ENCODE assay signal across 8 cellular contexts in the genomic region with DNA sequence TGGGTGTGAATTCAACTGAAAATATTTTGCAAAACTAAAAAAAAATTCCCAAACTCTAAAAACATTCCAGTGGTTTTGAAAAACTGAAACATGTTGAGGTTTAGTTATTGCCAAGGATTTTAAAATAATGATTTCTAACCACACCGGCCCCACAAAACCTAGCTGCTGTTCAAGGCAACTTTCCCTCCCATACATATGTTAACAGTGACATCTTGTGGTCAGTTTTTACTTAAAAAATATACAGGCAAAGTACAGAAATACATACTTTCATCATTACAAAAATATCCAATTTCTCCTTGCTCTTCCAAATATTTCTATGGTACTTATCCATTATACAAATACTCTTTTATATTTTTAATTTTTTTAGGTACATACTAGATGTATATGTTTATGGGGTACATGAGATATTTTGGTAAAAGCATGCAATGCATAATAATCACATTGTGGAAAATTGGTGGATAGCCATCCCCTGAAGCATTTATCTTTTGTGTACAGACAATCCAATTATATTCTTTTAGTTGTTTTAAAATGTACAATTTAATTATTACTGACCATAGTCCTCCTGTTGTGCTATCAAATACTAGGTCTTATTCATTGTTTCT. TPM values are rescaled to one million over a fixed set of nuclear protein-coding genes. Genes with fewer than 3 reads are reported as not detected.
DNase-seq lines count a peak whose midpoint lies in the region; ATAC-seq and TF ChIP-seq lines count a peak whose summit lies in the region.

No MANE protein-coding gene starts in this region.

- peaks cover 0 to 3% (median 0%) of the 10 kb centered on the region in 9 donors for H3K4me1 ChIP-seq in heart right ventricle

- TF ChIP-seq CTCF in heart right ventricle (IDR thresholded peaks at IDR 0.05) (peak in 8 of 9 donors; percentile 24 to 71 (median 58)), cardiac fibroblast (IDR thresholded peaks at IDR 0.05; ENCODE audit: low read depth, low read length) (peak; percentile 32), omental fat pad (IDR thresholded peaks at IDR 0.05) (no peak)

- H3K27me3 ChIP-seq in heart right ventricle: no peaks in the 10 kb centered on the region

- no peak overlapping the region for H3K4me3 ChIP-seq in heart right ventricle
- no peak overlapping the region for H3K4me3 ChIP-seq in cardiac fibroblast (replicated peaks in 1 of 2; ENCODE audit: low read depth in 2 of 2, low read length in 2 of 2)

- no peaks in the 10 kb centered on the region for H3K9me3 ChIP-seq in heart right ventricle

- H3K9me3 Mint-ChIP-seq in memory B cell: no peaks in the 10 kb centered on the region

- no peak overlapping the region for H3K27ac ChIP-seq in heart right ventricle

- no peaks in the 10 kb centered on the region for H3K4me1 Mint-ChIP-seq in memory B cell

- H3K36me3 Mint-ChIP-seq in memory B cell: no peaks in the 10 kb centered on the region

- 4 to 6% methylated on average over 1 of the region's 1 CpG for WGBS in heart right ventricle, 2 donors

- no peaks in the 10 kb centered on the region for H3K36me3 ChIP-seq in heart right ventricle

- no peak for DNase-seq in heart right ventricle
- DNase-seq in left cardiac atrium: no peak
- peak; percentile 53 for DNase-seq in NCI-H446 treated with DMSO at 0.1 percent for 48 hours (lab: John Stamatoyannopoulos, UW)
- peak; percentile 66 to 73 for DNase-seq in cardiac fibroblast (ENCODE audit: low read depth in 2 of 2)
- DNase-seq in memory B cell (ENCODE audit: low spot score in 2 of 2): peak in 1 of 2 donors; percentile 9
- no peak for DNase-seq in omental fat pad (ENCODE audit: low spot score)

- intact Hi-C loops in heart right ventricle (cut with DNase I) (loop anchor here in 9 of 10 donors (1.0 to 10.0 kb wide), 9 partner anchors 237 to 1140 kb away; no protein-coding TSS in a partner anchor), left cardiac atrium (cut with DNase I) (loop anchor here (2.0 to 5.0 kb wide), 3 partner anchors 237 to 1042 kb away; no protein-coding TSS in a partner anchor)

- ATAC-seq in heart right ventricle: no peak
- no peak for ATAC-seq in left cardiac atrium
- peak; percentile 66 for ATAC-seq in HG03064 (IDR thresholded peaks at IDR 0.05; ENCODE audit: low read depth, unreplicated experiment)
- peak; percentile 27 for ATAC-seq in memory B cell (ENCODE audit: low read depth)
- ATAC-seq in omental fat pad (ENCODE audit: low FRiP score): no peak
- ATAC-seq in HG03457 (IDR thresholded peaks at IDR 0.05; ENCODE audit: unreplicated experiment): no peak

- H3K4me3 Mint-ChIP-seq in memory B cell: no peak overlapping the region

- peaks cover 2% of the 10 kb centered on the region for H3K27me3 Mint-ChIP-seq in memory B cell

- H3K27ac Mint-ChIP-seq in memory B cell: no peak overlapping the region

RNA-seq across cellular contexts. Expression of gene MRPS30, which starts 34.4 kb away (rescaled TPM):
- 10 to 100 TPM; 53.9 to 92.7 (median 81.5) TPM for total RNA-seq in heart right ventricle
- polyA plus RNA-seq in heart right ventricle: 10 to 100 TPM; 35.7 to 38.0 TPM
- 10 to 100 TPM; 53.8 to 64.0 TPM for total RNA-seq in left cardiac atrium
- 10 to 100 TPM; 47.0 to 60.8 (median 54.0) TPM for total RNA-seq in omental fat pad

Comparison
In these comparisons a context has a peak if more than half of its experiments do, and no peak if none do; other contexts are left out.
1. ATAC-seq: peak in HG03064 (single experiment) and memory B cell (single experiment); none in heart right ventricle (0 of 8), left cardiac atrium (0 of 2), omental fat pad (single experiment) and HG03457 (single experiment).
2. DNase-seq: peak in NCI-H446 treated with DMSO at 0.1 percent for 48 hours (single experiment) and cardiac fibroblast (2 of 2); none in heart right ventricle (0 of 2), left cardiac atrium (single experiment) and omental fat pad (single experiment).
3. CTCF ChIP-seq: peak in heart right ventricle (8 of 9) and cardiac fibroblast (single experiment); none in omental fat pad (0 of 3).